12 cellular contexts compared by ENCODE assay signal in genomic region chr4:79209822-79210635, GRCh38.
DNase-seq lines count a peak whose midpoint lies in the region; ATAC-seq and TF ChIP-seq lines count a peak whose summit lies in the region.
"Had no signal": no experiment of that assay in that cellular context is flagged by ENCODE, and none has a peak within 500 bp of the region (broad histone marks: within the 10 kb centered on the region; RNA-seq: fewer than 3 reads in every experiment).

No MANE protein-coding gene starts in this region.

- H2AK5ac ChIP-seq in mesendoderm (ENCODE audit: low read length), result no peak overlapping the region

- no peaks in the 10 kb centered on the region for H3K36me3 ChIP-seq in mesendoderm (ENCODE audit: control insufficient read depth, insufficient read depth, low read length)

- H3K9ac ChIP-seq in mesendoderm (ENCODE audit: low read length), result no peak overlapping the region

- no peak overlapping the region for H2BK5ac ChIP-seq in mesendoderm (ENCODE audit: low read length)

- H4K8ac ChIP-seq in mesendoderm (ENCODE audit: low read depth, low read length), result no peak overlapping the region

- peaks cover 7% of the 10 kb centered on the region for H3K36me3 Mint-ChIP-seq in Calu3 (ENCODE audit: insufficient read depth, unreplicated experiment)
- H3K36me3 Mint-ChIP-seq in chondrocyte (ENCODE audit: low read depth), result no peaks in the 10 kb centered on the region
- H3K36me3 Mint-ChIP-seq: activated naive CD4-positive, alpha-beta T cell treated with anti-CD3 and anti-CD28 coated beads, Interleukin-2, amount 50 U/mL, for 72 hours had no signal

- no peak overlapping the region for H3K27ac ChIP-seq in mesendoderm (ENCODE audit: low read depth, low read length)

- no peaks in the 10 kb centered on the region for H3K4me1 ChIP-seq in mesendoderm (ENCODE audit: control insufficient read depth, low read depth, low read length)

- BruUV-seq in Calu3 (replicated peaks; lab: Mats Ljungman, UMichigan), result no TSS peak

- H4K5ac ChIP-seq in mesendoderm (ENCODE audit: low read length), result no peak overlapping the region

- H3K4me1 Mint-ChIP-seq in Calu3 (ENCODE audit: low read depth, unreplicated experiment) (peaks cover 15% of the 10 kb centered on the region), chondrocyte (ENCODE audit: low read depth) (no peaks in the 10 kb centered on the region)

- H3K23ac ChIP-seq in mesendoderm (ENCODE audit: low read length), result no peak overlapping the region

- no peaks in the 10 kb centered on the region for H3K27me3 Mint-ChIP-seq in Calu3 (ENCODE audit: unreplicated experiment)
- peaks cover 7% of the 10 kb centered on the region for H3K27me3 Mint-ChIP-seq in chondrocyte (ENCODE audit: low read depth)

- no peak overlapping the region for H3K56ac ChIP-seq in mesendoderm (ENCODE audit: low read length)

- H3K79me1 ChIP-seq in mesendoderm (ENCODE audit: low read length), result no peaks in the 10 kb centered on the region

- no peaks in the 10 kb centered on the region for H3K79me2 ChIP-seq in mesendoderm (ENCODE audit: control insufficient read depth, insufficient read depth, low read length)

- H2BK15ac ChIP-seq in mesendoderm (replicated peaks; ENCODE audit: low read depth), result no peak overlapping the region

- no peak overlapping the region for H3K4ac ChIP-seq in mesendoderm (ENCODE audit: low read depth, low read length)

- H3K4me2 ChIP-seq in mesendoderm (ENCODE audit: low read length), result no peak overlapping the region

- CTCF ChIA-PET in Calu3 (lab: Charles Lee), result interaction anchor here (0.6 to 1.0 kb wide), 2 partner anchors 9 to 26 kb away, joined by 3 to 4 read pairs; no protein-coding TSS in a partner anchor

- H3K4me3 ChIP-seq in mesendoderm (ENCODE audit: low read length), result no peak overlapping the region

- H3K18ac ChIP-seq in mesendoderm (ENCODE audit: low read length), result no peak overlapping the region

- H2BK120ac ChIP-seq in mesendoderm (ENCODE audit: low read depth, low read length), result no peak overlapping the region

- H3K27me3 ChIP-seq in mesendoderm (ENCODE audit: insufficient read depth, low read length, poor library complexity), result no peaks in the 10 kb centered on the region

- H3K27ac Mint-ChIP-seq in Calu3 (ENCODE audit: unreplicated experiment), result peak overlapping the region; percentile 74
- H3K27ac Mint-ChIP-seq in chondrocyte (ENCODE audit: unreplicated experiment), result no peak overlapping the region
- H3K27ac Mint-ChIP-seq: activated naive CD4-positive, alpha-beta T cell treated with anti-CD3 and anti-CD28 coated beads, Interleukin-2, amount 50 U/mL, for 72 hours had no signal

- H3K9me3 Mint-ChIP-seq in Calu3 (ENCODE audit: low read depth, unreplicated experiment) (peaks cover 3% of the 10 kb centered on the region), chondrocyte (ENCODE audit: low read depth) (peaks cover 19% of the 10 kb centered on the region)

- in situ Hi-C loops in GM13977 (cut with MboI; ENCODE audit: low pct_unique_long_range_greater_than_20kb, low sequenced_read_pairs, unreplicated experiment), result no loop called here

- no peak for TF ChIP-seq CTCF in Calu3 (IDR thresholded peaks at IDR 0.05; ENCODE audit: unreplicated experiment)
- TF ChIP-seq CTCF in chondrocyte (IDR thresholded peaks at IDR 0.05), result no peak
- no peak for TF ChIP-seq CTCF in GM13977 (IDR thresholded peaks at IDR 0.05; ENCODE audit: extremely low read depth, insufficient read depth, missing control alignments)

- ATAC-seq in GM19328 (IDR thresholded peaks at IDR 0.05; ENCODE audit: unreplicated experiment) (no peak), HG02623 (IDR thresholded peaks at IDR 0.05; ENCODE audit: unreplicated experiment) (no peak)
- ATAC-seq: activated naive CD4-positive, alpha-beta T cell treated with anti-CD3 and anti-CD28 coated beads, Interleukin-2, amount 50 U/mL, for 72 hours; Panc1 had no signal

- intact Hi-C loops in Calu3 (cut with micrococcal nuclease; ENCODE audit: unreplicated experiment), result no loop called here

- peak; percentile 46 for DNase-seq in Calu3
- peak; percentile 41 for DNase-seq in MV-4-11 (lab: John Stamatoyannopoulos, UW)
- peak; percentile 29 for DNase-seq in chondrocyte (ENCODE audit: low spot score)
- DNase-seq in mesendoderm, result peak; percentile 46
- DNase-seq in superior temporal gyrus (ENCODE audit: extremely low spot score), result no peak
- DNase-seq in GM13977 (ENCODE audit: low spot score), result no peak
- DNase-seq: activated CD4-positive, CD25-positive, alpha-beta regulatory T cell treated with anti-CD3 and anti-CD28 coated beads, Interleukin-2, amount 50 U/mL, for 72 hours; NCI-H1417 treated with DMSO at 0.1 percent for 48 hours had no signal

- no CpG with 5 or more reads among the region's 14 CpGs for WGBS in mesendoderm (ENCODE audit: extremely low coverage, insufficient coverage, low lambda C conversion rate)

- H3K4me3 Mint-ChIP-seq in Calu3 (ENCODE audit: low read depth, unreplicated experiment) (no peak overlapping the region), chondrocyte (ENCODE audit: unreplicated experiment) (no peak overlapping the region)

Comparison
In these comparisons a context has a peak if more than half of its experiments do, and no peak if none do; other contexts are left out.
1. DNase-seq: peak in Calu3 (single experiment), MV-4-11 (single experiment), chondrocyte (single experiment) and mesendoderm (single experiment); none in superior temporal gyrus (single experiment) and GM13977 (single experiment).